23 cellular contexts compared by ENCODE assay signal in genomic region chr4:97761760-97762512, GRCh38.
"Had no signal": no experiment of that assay in that cellular context is flagged by ENCODE, and none has a peak within 500 bp of the region (broad histone marks: within the 10 kb centered on the region; RNA-seq: fewer than 3 reads in every experiment).

No MANE protein-coding gene starts in this region.

- H3K27me3 ChIP-seq: esophagus muscularis mucosa, heart right ventricle, neural progenitor cell, upper lobe of right lung had no signal

- H3K27ac ChIP-seq: esophagus muscularis mucosa, heart right ventricle, lower lobe of right lung, neural progenitor cell, upper lobe of right lung had no signal

- H2AFZ ChIP-seq: neural progenitor cell had no signal

- H3K4me1 ChIP-seq: esophagus muscularis mucosa, heart right ventricle, lower lobe of right lung, neural progenitor cell, upper lobe of right lung had no signal

- H3K4me1 Mint-ChIP-seq: activated CD4-positive, alpha-beta T cell treated with anti-CD3 and anti-CD28 coated beads, Interleukin-2, amount 10 ng/mL, durations not matched to agents 7 days and 5 days; activated naive CD8-positive, alpha-beta T cell treated with anti-CD3 and anti-CD28 coated beads, Interleukin-2, amount 50 U/mL, for 24 hours; brain; naive thymus-derived CD8-positive, alpha-beta T cell; neural progenitor cell had no signal

- H3K36me3 ChIP-seq: esophagus muscularis mucosa, heart right ventricle, lower lobe of right lung, neural progenitor cell, upper lobe of right lung had no signal

- H3K27me3 Mint-ChIP-seq: activated CD4-positive, alpha-beta T cell treated with anti-CD3 and anti-CD28 coated beads, Interleukin-2, amount 10 ng/mL, durations not matched to agents 7 days and 5 days; activated naive CD8-positive, alpha-beta T cell treated with anti-CD3 and anti-CD28 coated beads, Interleukin-2, amount 50 U/mL, for 24 hours; brain; naive thymus-derived CD8-positive, alpha-beta T cell had no signal

- H3K9me3 ChIP-seq: esophagus muscularis mucosa, heart right ventricle, lower lobe of right lung, upper lobe of right lung had no signal

- H3K4me3 Mint-ChIP-seq: activated CD4-positive, alpha-beta T cell treated with anti-CD3 and anti-CD28 coated beads, Interleukin-2, amount 10 ng/mL, durations not matched to agents 7 days and 5 days; activated CD8-positive, alpha-beta T cell treated with anti-CD3 and anti-CD28 coated beads, Interleukin-2, amount 10 ng/mL, durations not matched to agents 7 days and 5 days; activated naive CD8-positive, alpha-beta T cell treated with anti-CD3 and anti-CD28 coated beads, Interleukin-2, amount 50 U/mL, for 24 hours; activated T-helper 1 cell treated with anti-CD3 and anti-CD28 coated beads, Interleukin-12 subunit alpha, Interleukin-12 subunit beta, Interleukin-2, Interleukin-4 antibody, amounts not matched to agents 30 ng/mL and 10 ng/mL and 1 ng/mL, durations not matched to agents 14 hours and 24 hours and 36 hours; brain; mesothelial cell of epicardium; naive thymus-derived CD8-positive, alpha-beta T cell; neural progenitor cell had no signal

- DNase-seq: activated CD4-positive, alpha-beta T cell treated with anti-CD3 and anti-CD28 coated beads, Interleukin-2, amount 10 ng/mL, durations not matched to agents 7 days and 5 days; activated CD4-positive, CD25-positive, alpha-beta regulatory T cell treated with anti-CD3 and anti-CD28 coated beads, Interleukin-2, amount 50 U/mL, for 72 hours; activated CD8-positive, alpha-beta T cell treated with anti-CD3 and anti-CD28 coated beads, Interleukin-2, amount 10 ng/mL, durations not matched to agents 7 days and 5 days; activated gamma-delta T cell; activated naive CD4-positive, alpha-beta T cell treated with anti-CD3 and anti-CD28 coated beads, Interleukin-2, amount 50 U/mL, for 16 hours; activated naive CD8-positive, alpha-beta T cell treated with anti-CD3 and anti-CD28 coated beads, Interleukin-2, amount 50 U/mL, for 24 hours; anterior cingulate cortex; dermis blood vessel endothelial cell; effector memory CD4-positive, alpha-beta T cell; heart right ventricle; kidney; lower lobe of right lung; naive thymus-derived CD8-positive, alpha-beta T cell; stimulated activated CD4-positive, alpha-beta T cell treated with anti-CD3 and anti-CD28 coated beads, Interleukin-12 subunit alpha, Interleukin-12 subunit beta, amount 100 ng/mL, for 4 hours; stimulated activated CD4-positive, alpha-beta T cell treated with anti-CD3 and anti-CD28 coated beads, Interleukin-4, amount 100 ng/mL, for 4 hours; stimulated activated naive CD8-positive, alpha-beta T cell treated with anti-CD3 and anti-CD28 coated beads, Interleukin-15, Interleukin-2, amounts not matched to agents 100 U/mL and 50 U/mL, for 24 hours; T-helper 9 cell; upper lobe of right lung had no signal

- H3K27ac Mint-ChIP-seq: activated CD4-positive, alpha-beta T cell treated with anti-CD3 and anti-CD28 coated beads, Interleukin-2, amount 10 ng/mL, durations not matched to agents 7 days and 5 days; activated CD8-positive, alpha-beta T cell treated with anti-CD3 and anti-CD28 coated beads, Interleukin-2, amount 10 ng/mL, durations not matched to agents 7 days and 5 days; activated naive CD8-positive, alpha-beta T cell treated with anti-CD3 and anti-CD28 coated beads, Interleukin-2, amount 50 U/mL, for 24 hours; activated T-helper 1 cell treated with anti-CD3 and anti-CD28 coated beads, Interleukin-12 subunit alpha, Interleukin-12 subunit beta, Interleukin-2, Interleukin-4 antibody, amounts not matched to agents 30 ng/mL and 10 ng/mL and 1 ng/mL, durations not matched to agents 14 hours and 24 hours and 36 hours; mesothelial cell of epicardium; naive thymus-derived CD8-positive, alpha-beta T cell; neural progenitor cell had no signal

- H3K4me3 ChIP-seq: esophagus muscularis mucosa, heart right ventricle, lower lobe of right lung, neural progenitor cell, upper lobe of right lung had no signal

- H3K36me3 Mint-ChIP-seq: brain; mesothelial cell of epicardium; naive thymus-derived CD8-positive, alpha-beta T cell; neural progenitor cell had no signal

- H3K9me3 Mint-ChIP-seq: activated CD4-positive, alpha-beta T cell treated with anti-CD3 and anti-CD28 coated beads, Interleukin-2, amount 10 ng/mL, durations not matched to agents 7 days and 5 days; activated naive CD8-positive, alpha-beta T cell treated with anti-CD3 and anti-CD28 coated beads, Interleukin-2, amount 50 U/mL, for 24 hours; activated T-helper 1 cell treated with anti-CD3 and anti-CD28 coated beads, Interleukin-12 subunit alpha, Interleukin-12 subunit beta, Interleukin-2, Interleukin-4 antibody, amounts not matched to agents 30 ng/mL and 10 ng/mL and 1 ng/mL, durations not matched to agents 14 hours and 24 hours and 36 hours; brain; mesothelial cell of epicardium; neural progenitor cell had no signal

- FAIRE-seq: kidney had no signal

- H3K4me2 ChIP-seq: neural progenitor cell had no signal

- H3K9ac ChIP-seq: neural progenitor cell had no signal
